In genomic region chr22:22816766-22817410, GRCh38 we compare ENCODE assay signal across 15 cellular contexts.
A peak's percentile ranks its signal among the peaks of the same experiment; 100 is the strongest.
DNase-seq lines count a peak whose midpoint lies in the region; ATAC-seq and TF ChIP-seq lines count a peak whose summit lies in the region.
"Had no signal": no experiment of that assay in that cellular context is flagged by ENCODE, and none has a peak within 500 bp of the region (broad histone marks: within the 10 kb centered on the region; RNA-seq: fewer than 3 reads in every experiment).

No MANE protein-coding gene starts in this region.

- no peak for ATAC-seq in GM21786 (IDR thresholded peaks at IDR 0.05; ENCODE audit: unreplicated experiment)

- H3K27me3 ChIP-seq in BLaER1 treated with 17β-estradiol and CSF1 and Interleukin-3, amounts not matched to agents 10 nM and 100 nM, result no peaks in the 10 kb centered on the region
- no peaks in the 10 kb centered on the region for H3K27me3 ChIP-seq in KMS-11 (ENCODE audit: insufficient read depth, low read depth)
- H3K27me3 ChIP-seq in esophagus muscularis mucosa, result peaks cover 0 to 7% (median 0%) of the 10 kb centered on the region in 4 donors
- H3K27me3 ChIP-seq: MG63 had no signal

- H3K27ac Mint-ChIP-seq in T-helper 2 cell treated with Interferon-gamma antibody and Interleukin-4, amounts not matched to agents 5 μg/mL and 100 μg/mL, for 36 hours, result peak overlapping the region; percentile 47
- H3K27ac Mint-ChIP-seq in activated T-helper 1 cell treated with anti-CD3 and anti-CD28 coated beads, Interleukin-12 subunit alpha, Interleukin-12 subunit beta, Interleukin-2, Interleukin-4 antibody, amounts not matched to agents 30 ng/mL and 10 ng/mL and 1 ng/mL, durations not matched to agents 14 hours and 24 hours and 36 hours, result no peak overlapping the region

- no peak overlapping the region for H3K4me3 Mint-ChIP-seq in T-helper 2 cell treated with Interferon-gamma antibody and Interleukin-4, amounts not matched to agents 5 μg/mL and 100 μg/mL, for 36 hours
- no peak overlapping the region for H3K4me3 Mint-ChIP-seq in activated T-helper 1 cell treated with anti-CD3 and anti-CD28 coated beads, Interleukin-12 subunit alpha, Interleukin-12 subunit beta, Interleukin-2, Interleukin-4 antibody, amounts not matched to agents 30 ng/mL and 10 ng/mL and 1 ng/mL, durations not matched to agents 14 hours and 24 hours and 36 hours

- no peak for TF ChIP-seq POLR2A in esophagus muscularis mucosa (IDR thresholded peaks at IDR 0.05; ENCODE audit: low read depth)

- no peaks in the 10 kb centered on the region for H3K36me3 ChIP-seq in BLaER1 treated with 17β-estradiol and CSF1 and Interleukin-3, amounts not matched to agents 10 nM and 100 nM
- H3K36me3 ChIP-seq in KMS-11 (ENCODE audit: insufficient read depth) (no peaks in the 10 kb centered on the region), esophagus muscularis mucosa (no peaks in the 10 kb centered on the region)
- H3K36me3 ChIP-seq: MG63 had no signal

- H3K9me3 Mint-ChIP-seq in T-helper 2 cell treated with Interferon-gamma antibody and Interleukin-4, amounts not matched to agents 5 μg/mL and 100 μg/mL, for 36 hours, result no peaks in the 10 kb centered on the region
- H3K9me3 Mint-ChIP-seq in activated T-helper 1 cell treated with anti-CD3 and anti-CD28 coated beads, Interleukin-12 subunit alpha, Interleukin-12 subunit beta, Interleukin-2, Interleukin-4 antibody, amounts not matched to agents 30 ng/mL and 10 ng/mL and 1 ng/mL, durations not matched to agents 14 hours and 24 hours and 36 hours, result no peaks in the 10 kb centered on the region

- H4K20me1 ChIP-seq in BLaER1 treated with 17β-estradiol and CSF1 and Interleukin-3, amounts not matched to agents 10 nM and 100 nM, result no peaks in the 10 kb centered on the region
- H4K20me1 ChIP-seq in KMS-11 (ENCODE audit: insufficient read depth), result no peaks in the 10 kb centered on the region

- no peak overlapping the region for H3K4me3 ChIP-seq in BLaER1 treated with 17β-estradiol and CSF1 and Interleukin-3, amounts not matched to agents 10 nM and 100 nM
- H3K4me3 ChIP-seq in KMS-11 (IDR thresholded peaks at IDR 0.05; ENCODE audit: insufficient read depth, low read depth, low read length) (no peak overlapping the region), esophagus muscularis mucosa (no peak overlapping the region)
- H3K4me3 ChIP-seq: MG63 had no signal

- H3K4me1 ChIP-seq in BLaER1 treated with 17β-estradiol and CSF1 and Interleukin-3, amounts not matched to agents 10 nM and 100 nM, result peaks cover 56 to 100% (median 93%) of the 10 kb centered on the region in 10 experiments
- H3K4me1 ChIP-seq in KMS-11 (ENCODE audit: low read depth, poor library complexity, severe bottlenecking) (peaks cover 79% of the 10 kb centered on the region), esophagus muscularis mucosa (no peaks in the 10 kb centered on the region)

- TF ChIP-seq CTCF in KMS-11 (conservative IDR thresholded peaks at IDR 0.05; ENCODE audit: low read depth, low read length) (no peak), esophagus muscularis mucosa (IDR thresholded peaks at IDR 0.05) (no peak)

- H2AFZ ChIP-seq in KMS-11 (ENCODE audit: low read depth), result no peak overlapping the region

- DNase-seq in T-helper 2 cell treated with Interferon-gamma antibody and Interleukin-4, amounts not matched to agents 5 μg/mL and 100 μg/mL, for 36 hours (ENCODE audit: low spot score), result no peak
- no peak for DNase-seq in T-helper 2 cell
- peak; percentile 77 for DNase-seq in esophagus muscularis mucosa (ENCODE audit: extremely low spot score)
- DNase-seq in DMS 273 (lab: John Stamatoyannopoulos, UW; ENCODE audit: unreplicated experiment), result no peak
- no peak for DNase-seq in activated T-helper 1 cell treated with anti-CD3 and anti-CD28 coated beads, Interleukin-12 subunit alpha, Interleukin-12 subunit beta, Interleukin-2, Interleukin-4 antibody, amounts not matched to agents 30 ng/mL and 10 ng/mL and 1 ng/mL, durations not matched to agents 14 hours and 24 hours and 36 hours (ENCODE audit: low spot score)
- DNase-seq: DMS 273 treated with DMSO at 0.1 percent for 48 hours, KBM-7, MG63, NCI-H1092 treated with DMSO at 0.1 percent for 48 hours, NCI-H2171 treated with DMSO at 0.1 percent for 48 hours, SIG-M5 had no signal

- no peaks in the 10 kb centered on the region for H3K79me2 ChIP-seq in KMS-11 (ENCODE audit: insufficient read depth, low read depth)

- H3K27ac ChIP-seq in BLaER1 treated with 17β-estradiol and CSF1 and Interleukin-3, amounts not matched to agents 10 nM and 100 nM, result peak overlapping the region in 9 of 11 experiments; percentile 53 to 89 (median 83); a peak in 17 of 22 replicates
- H3K27ac ChIP-seq in KMS-11 (peak overlapping the region; percentile 79; the same call in 1 of the 2 replicates), esophagus muscularis mucosa (replicated peaks in 1 of 4) (no peak overlapping the region)
- H3K27ac ChIP-seq: HL-60 had no signal

- peaks cover 1% of the 10 kb centered on the region for H3K36me3 Mint-ChIP-seq in T-helper 2 cell treated with Interferon-gamma antibody and Interleukin-4, amounts not matched to agents 5 μg/mL and 100 μg/mL, for 36 hours (ENCODE audit: low read depth)
- no peaks in the 10 kb centered on the region for H3K36me3 Mint-ChIP-seq in activated T-helper 1 cell treated with anti-CD3 and anti-CD28 coated beads, Interleukin-12 subunit alpha, Interleukin-12 subunit beta, Interleukin-2, Interleukin-4 antibody, amounts not matched to agents 30 ng/mL and 10 ng/mL and 1 ng/mL, durations not matched to agents 14 hours and 24 hours and 36 hours (ENCODE audit: low read depth)

- H3K27me3 Mint-ChIP-seq in T-helper 2 cell treated with Interferon-gamma antibody and Interleukin-4, amounts not matched to agents 5 μg/mL and 100 μg/mL, for 36 hours (ENCODE audit: low read depth), result no peaks in the 10 kb centered on the region
- H3K27me3 Mint-ChIP-seq in activated T-helper 1 cell treated with anti-CD3 and anti-CD28 coated beads, Interleukin-12 subunit alpha, Interleukin-12 subunit beta, Interleukin-2, Interleukin-4 antibody, amounts not matched to agents 30 ng/mL and 10 ng/mL and 1 ng/mL, durations not matched to agents 14 hours and 24 hours and 36 hours (ENCODE audit: insufficient read depth), result peaks cover 1% of the 10 kb centered on the region

- H3K9ac ChIP-seq in BLaER1 treated with 17β-estradiol and CSF1 and Interleukin-3, amounts not matched to agents 10 nM and 100 nM, result peak overlapping the region in 1 of 11 experiments; percentile 20; a peak in 1 of 22 replicates
- no peak overlapping the region; the same call in 1 of the 2 replicates for H3K9ac ChIP-seq in KMS-11

- peaks cover 67% of the 10 kb centered on the region for H3K4me1 Mint-ChIP-seq in T-helper 2 cell treated with Interferon-gamma antibody and Interleukin-4, amounts not matched to agents 5 μg/mL and 100 μg/mL, for 36 hours (ENCODE audit: low read depth)
- H3K4me1 Mint-ChIP-seq in activated T-helper 1 cell treated with anti-CD3 and anti-CD28 coated beads, Interleukin-12 subunit alpha, Interleukin-12 subunit beta, Interleukin-2, Interleukin-4 antibody, amounts not matched to agents 30 ng/mL and 10 ng/mL and 1 ng/mL, durations not matched to agents 14 hours and 24 hours and 36 hours (ENCODE audit: low read depth), result peaks cover 65% of the 10 kb centered on the region

- no peak for TF ChIP-seq EP300 in esophagus muscularis mucosa (IDR thresholded peaks at IDR 0.05)

- intact Hi-C loops in esophagus muscularis mucosa (cut with DNase I), result no loop called here
- intact Hi-C loops in activated T-helper 1 cell treated with anti-CD3 and anti-CD28 coated beads, Interleukin-12 subunit alpha, Interleukin-12 subunit beta, Interleukin-2, Interleukin-4 antibody, amounts not matched to agents 30 ng/mL and 10 ng/mL and 1 ng/mL, durations not matched to agents 14 hours and 24 hours and 36 hours (cut with micrococcal nuclease), result no loop called here

- H3K9me3 ChIP-seq in BLaER1 treated with 17β-estradiol and CSF1 and Interleukin-3, amounts not matched to agents 10 nM and 100 nM (replicated peaks in 1 of 11), result no peaks in the 10 kb centered on the region
- no peaks in the 10 kb centered on the region for H3K9me3 ChIP-seq in esophagus muscularis mucosa
- H3K9me3 ChIP-seq: MG63 had no signal

- H3K4me2 ChIP-seq in BLaER1 treated with 17β-estradiol and CSF1 and Interleukin-3, amounts not matched to agents 10 nM and 100 nM, result peak overlapping the region; percentile 59 to 95 (median 84); a peak in 21 of 22 replicates
- H3K4me2 ChIP-seq in KMS-11, result peak overlapping the region; percentile 100; the same call in 1 of the 2 replicates

- 83% methylated on average over 8 of the region's 8 CpGs for WGBS in esophagus muscularis mucosa

Comparison
In these comparisons a context has a peak if more than half of its experiments do, and no peak if none do; other contexts are left out.
1. H3K27ac ChIP-seq: peak in BLaER1 treated with 17β-estradiol and CSF1 and Interleukin-3, amounts not matched to agents 10 nM and 100 nM (9 of 11) and KMS-11 (single experiment); none in esophagus muscularis mucosa (0 of 4).